10 cellular contexts compared by ENCODE assay signal in genomic region chr12:109785854-109786253, GRCh38.
"Had no signal": no experiment of that assay in that cellular context is flagged by ENCODE, and none has a peak within 500 bp of the region (broad histone marks: within the 10 kb centered on the region; RNA-seq: fewer than 3 reads in every experiment).

No MANE protein-coding gene starts in this region.

- H3K9ac ChIP-seq: GM23248 had no signal

- ATAC-seq: GM23338, HCT116 had no signal

- H3K4me2 ChIP-seq: GM23338 had no signal

- H2AFZ ChIP-seq: GM23248, GM23338 had no signal

- FAIRE-seq: H1, H54 had no signal

- H3K4me3 ChIP-seq: GM23248, GM23338 had no signal

- H3K27ac ChIP-seq: GM23248 had no signal

- DNase-seq: GM23248, GOT3, H7, H9, HCEC 1CT, HFFc6 had no signal
